7 cellular contexts compared by ENCODE assay signal in the genomic region with DNA sequence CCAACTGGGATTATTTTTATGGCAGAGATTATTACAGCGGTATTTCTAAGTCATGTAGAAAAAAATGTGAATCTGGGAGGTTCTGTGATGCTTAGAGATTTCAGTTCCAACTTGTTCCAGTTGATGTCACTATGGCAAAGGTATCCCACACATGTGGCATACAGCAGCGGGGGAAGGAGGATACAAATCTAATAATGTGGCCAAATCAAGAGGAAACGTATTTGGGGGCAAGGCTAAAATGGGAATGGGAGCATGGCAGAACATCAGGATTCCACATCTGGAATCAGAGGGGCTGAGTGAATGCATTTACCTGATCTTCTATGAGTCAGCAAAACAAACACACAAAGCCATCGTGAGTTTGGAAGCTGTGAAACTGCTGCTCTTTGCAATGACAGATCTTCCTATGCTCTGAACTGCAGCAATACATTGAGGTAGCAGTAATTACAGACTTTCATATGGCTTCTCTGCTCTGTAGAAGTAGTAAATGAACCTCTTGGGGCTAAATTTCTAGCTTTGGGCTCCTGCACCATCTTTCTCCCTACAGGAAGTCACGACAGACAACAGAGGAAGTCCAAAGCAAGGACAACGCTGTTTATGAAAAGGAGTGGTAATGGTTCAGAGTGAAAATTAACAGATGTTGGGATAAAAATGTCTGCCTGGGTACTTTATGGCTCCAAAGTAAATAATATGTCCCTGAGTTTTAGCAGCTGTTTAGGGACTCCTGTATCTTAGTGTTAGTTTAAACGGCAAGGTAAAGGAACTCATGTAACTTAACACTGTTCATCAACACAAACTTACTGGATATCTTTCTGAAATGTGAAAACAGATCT. TPM values are rescaled to one million over a fixed set of nuclear protein-coding genes. Genes with fewer than 3 reads are reported as not detected.
DNase-seq lines count a peak whose midpoint lies in the region; ATAC-seq, FAIRE-seq and TF ChIP-seq lines count a peak whose summit lies in the region.

No MANE protein-coding gene starts in this region.

- H2BK5ac ChIP-seq in H1 (ENCODE audit: low read depth, low read length): no peak overlapping the region

- peak; percentile 56 to 70 for TF ChIP-seq RAD21 in H1 (IDR thresholded peaks at IDR 0.05 in 1 of 2, conservative IDR thresholded peaks at IDR 0.05 in 1 of 2; ENCODE audit: low read depth in 2 of 2, low read length in 2 of 2)

- 0 out of 2 replicates have a peak overlapping the region, but pooled peaks have one; percentile 56 for H3K18ac ChIP-seq in H1 (ENCODE audit: extremely low read depth, low read length)

- no peak overlapping the region for H3K4me2 ChIP-seq in H1 (ENCODE audit: insufficient read depth in 1 of 2, low read depth in 2 of 2, low read length in 2 of 2)

- no peak for TF ChIP-seq POLR2A in H1 (IDR thresholded peaks at IDR 0.05; ENCODE audit: control extremely low read depth in 1 of 2, low read depth in 2 of 2, low read length in 2 of 2)

- peak; percentile 60 for TF ChIP-seq CTCF in LNCAP (IDR thresholded peaks at IDR 0.05)
- TF ChIP-seq CTCF in H1 (IDR thresholded peaks at IDR 0.05; ENCODE audit: control extremely low read depth in 1 of 3, insufficient read depth in 1 of 3, low read depth in 1 of 3, low read length in 3 of 3): peak in 2 of 3 experiments; percentile 37 to 40; a peak in 3 of 4 replicates

- no peak overlapping the region for H2BK12ac ChIP-seq in H1 (ENCODE audit: low read depth, low read length)

- POLR2A ChIA-PET in H1 (lab: Charles Lee; ENCODE audit: partially characterized antibody): no interaction called here

- no peak overlapping the region for H2BK120ac ChIP-seq in H1 (replicated peaks; ENCODE audit: low read depth, low read length)

- H3K4me3 ChIP-seq in H1 (ENCODE audit: extremely low read depth in 1 of 4, insufficient read depth in 2 of 4, low read depth in 3 of 4, low read length in 4 of 4) (no peak overlapping the region), mucosa of rectum (ENCODE audit: low read length in 2 of 2) (peak overlapping the region; percentile 69), aorta (ENCODE audit: low read length in 2 of 2) (peak overlapping the region; percentile 26 to 69)

- peak; percentile 36 for DNase-seq in EL
- DNase-seq in SKM-1 (lab: John Stamatoyannopoulos, UW; ENCODE audit: unreplicated experiment): peak; percentile 30
- no peak for DNase-seq in H1 (ENCODE audit: low read depth in 1 of 2, low spot score in 2 of 2)
- DNase-seq in aorta: no peak

- peak; percentile 82 for ATAC-seq in GM21447 (IDR thresholded peaks at IDR 0.05; ENCODE audit: unreplicated experiment)
- peak; percentile 48 for ATAC-seq in aorta (ENCODE audit: low FRiP score)

- no peak overlapping the region for H2BK15ac ChIP-seq in H1 (ENCODE audit: low read length)

- H4K91ac ChIP-seq in H1 (replicated peaks; ENCODE audit: insufficient read length, low read length): no peak overlapping the region

- intact Hi-C loops in aorta (cut with DNase I): no loop called here

- no peaks in the 10 kb centered on the region for H3K23me2 ChIP-seq in H1 (ENCODE audit: low read depth, low read length)

- CTCF ChIA-PET in H1 (lab: Charles Lee; ENCODE audit: partially characterized antibody): interaction anchor here (0.6 to 2.4 kb wide), 7 partner anchors 11 to 781 kb away, joined by 3 to 31 read pairs (median 3); no protein-coding TSS in a partner anchor

- TF ChIP-seq EP300 in H1 (IDR thresholded peaks at IDR 0.05; ENCODE audit: borderline replicate concordance in 1 of 2, low read depth in 2 of 2, low read length in 2 of 2): no peak

- no peak overlapping the region for H3K23ac ChIP-seq in H1 (ENCODE audit: insufficient read length)

- H3K14ac ChIP-seq in H1 (ENCODE audit: insufficient read length): no peak overlapping the region

- H3K9ac ChIP-seq in H1 (replicated peaks in 1 of 4; ENCODE audit: extremely low read depth in 1 of 4, low read depth in 3 of 4, low read length in 3 of 4): no peak overlapping the region
- peak overlapping the region in 1 of 2 donors; percentile 28 for H3K9ac ChIP-seq in mucosa of rectum (ENCODE audit: low read depth in 1 of 2, low read length in 2 of 2)

- no peak overlapping the region for H4K5ac ChIP-seq in H1 (ENCODE audit: insufficient read length, low read depth, low read length)

- H3K4me1 ChIP-seq in H1 (replicated peaks in 1 of 4; ENCODE audit: control insufficient read depth in 3 of 4, insufficient read depth in 4 of 4, low read length in 3 of 4): peaks cover 0 to 3% (median 0%) of the 10 kb centered on the region in 4 experiments; a peak in 2 of 7 replicates
- peaks cover 2 to 8% of the 10 kb centered on the region in 2 donors for H3K4me1 ChIP-seq in mucosa of rectum (ENCODE audit: control insufficient read depth in 2 of 2, insufficient read depth in 2 of 2, low read length in 2 of 2)
- no peaks in the 10 kb centered on the region for H3K4me1 ChIP-seq in aorta (ENCODE audit: control insufficient read depth in 1 of 2, insufficient read depth in 2 of 2, low read length in 2 of 2)

- no peaks in the 10 kb centered on the region for H4K20me1 ChIP-seq in H1 (replicated peaks in 1 of 2; ENCODE audit: control insufficient read depth in 1 of 2, insufficient read depth in 2 of 2, low read length in 2 of 2)

- H3K27me3 ChIP-seq in H1 (replicated peaks in 1 of 4; ENCODE audit: control insufficient read depth in 3 of 4, extremely low read depth in 1 of 4, insufficient read depth in 3 of 4, low read length in 3 of 4): no peaks in the 10 kb centered on the region
- H3K27me3 ChIP-seq in mucosa of rectum (ENCODE audit: control insufficient read depth in 2 of 2, insufficient read depth in 2 of 2, low read length in 2 of 2): no peaks in the 10 kb centered on the region
- H3K27me3 ChIP-seq in aorta (ENCODE audit: control insufficient read depth in 1 of 2, insufficient read depth in 2 of 2, low read length in 1 of 2): no peaks in the 10 kb centered on the region

- peak overlapping the region; percentile 99 for H2AFZ ChIP-seq in H1 (ENCODE audit: low read length)

- H3K4ac ChIP-seq in H1 (replicated peaks; ENCODE audit: insufficient read length, low read depth, low read length): no peak overlapping the region

- H3K79me2 ChIP-seq in H1 (ENCODE audit: control insufficient read depth in 1 of 2, insufficient read depth in 2 of 2, low read length in 2 of 2): no peaks in the 10 kb centered on the region

- FAIRE-seq in H1 (lab: Jason Lieb, UNC): peak; percentile 86

- H3K79me1 ChIP-seq in H1 (ENCODE audit: low read depth, low read length): no peaks in the 10 kb centered on the region

- H2AK5ac ChIP-seq in H1 (ENCODE audit: low read depth, low read length): no peak overlapping the region

- H2BK20ac ChIP-seq in H1 (ENCODE audit: low read length): no peak overlapping the region

- no peaks in the 10 kb centered on the region for H3K36me3 ChIP-seq in H1 (ENCODE audit: control insufficient read depth in 2 of 4, insufficient read depth in 4 of 4, low read length in 3 of 4)
- H3K36me3 ChIP-seq in mucosa of rectum (ENCODE audit: control insufficient read depth in 2 of 2, insufficient read depth in 2 of 2, low read length in 2 of 2): no peaks in the 10 kb centered on the region
- H3K36me3 ChIP-seq in aorta (ENCODE audit: control insufficient read depth in 1 of 2, insufficient read depth in 2 of 2, low read length in 1 of 2): no peaks in the 10 kb centered on the region

- 79% methylated on average over 7 of the region's 7 CpGs; no CpG with 5 or more reads in 1 of the 2 experiments for WGBS in H1 (ENCODE audit: extremely low coverage in 1 of 2, insufficient coverage in 1 of 2, insufficient read length in 1 of 2, insufficient replicate concordance in 2 of 2, low coverage in 1 of 2, low lambda C conversion rate in 2 of 2, missing lambda C conversion rate in 1 of 2), 2 experiments
- 2 to 3% methylated on average over 7 of the region's 7 CpGs for WGBS in aorta, 2 donors

- no peak overlapping the region for H4K8ac ChIP-seq in H1 (ENCODE audit: extremely low read depth, insufficient read depth, low read length)

- no peak overlapping the region for H3K56ac ChIP-seq in H1 (replicated peaks; ENCODE audit: insufficient read length, low read depth, low read length)

- H3K27ac ChIP-seq in H1 (ENCODE audit: low read depth, low read length) (no peak overlapping the region), mucosa of rectum (ENCODE audit: low read depth in 2 of 2, low read length in 2 of 2) (peak overlapping the region; percentile 6 to 18), aorta (ENCODE audit: low read depth in 1 of 2, low read length in 2 of 2) (no peak overlapping the region)

- H3K9me3 ChIP-seq in H1 (ENCODE audit: insufficient read depth in 2 of 2, low read depth in 1 of 2, low read length in 1 of 2): no peaks in the 10 kb centered on the region
- no peaks in the 10 kb centered on the region for H3K9me3 ChIP-seq in mucosa of rectum (ENCODE audit: control insufficient read depth in 2 of 2, low read length in 2 of 2)
- no peaks in the 10 kb centered on the region for H3K9me3 ChIP-seq in aorta (ENCODE audit: control insufficient read depth, low read length)

TF ChIP-seq in H1, 55 proteins besides CTCF, POLR2A, EP300 and RAD21 (continues in another document):
- no peak for TF ChIP-seq SP2 (IDR thresholded peaks at IDR 0.05; ENCODE audit: low read length)
- TF ChIP-seq HDAC6 (IDR thresholded peaks at IDR 0.05; ENCODE audit: low read depth, low read length): no peak
- no peak for TF ChIP-seq KDM1A (IDR thresholded peaks at IDR 0.05; ENCODE audit: borderline replicate concordance, low read length)
- TF ChIP-seq NRF1 (IDR thresholded peaks at IDR 0.05; ENCODE audit: low read depth, low read length): no peak

RNA-seq across cellular contexts. Expression of gene GABPA, which starts 55.6 kb away (rescaled TPM):
- total RNA-seq in H1 (2021; fragmentation: NEBNext Ultra II Directional; extraction: Animal tissue kit (Norgen Biotek cat#: 25700)): 22.2 and 22.8 TPM in 2 replicates
- polyA plus RNA-seq in H1 (2011; rRNA removed): 3.2 and 5.2 TPM in 2 replicates
- 9.2 TPM for polyA plus RNA-seq in H1 (2011; cell fraction: cytosol; rRNA removed)
- 4.4 TPM for polyA plus RNA-seq in H1 (2011; cell fraction: nucleus; rRNA removed)
- 5.0 to 13.1 TPM (median 7.4 TPM) in 4 replicates for polyA plus RNA-seq in H1 (2012, experiment 1 of 2)
- polyA plus RNA-seq in H1 (2012, experiment 2 of 2): 0.70 TPM
- 11.1 TPM for polyA plus RNA-seq in H1 (2013, experiment 1 of 2)
- polyA plus RNA-seq in H1 (2013, experiment 2 of 2): 10.5 TPM
- polyA minus RNA-seq in H1 (2011; rRNA and poly(A)+ RNA removed): 15.9 and 35.0 TPM in 2 replicates
- 18.6 TPM for polyA minus RNA-seq in H1 (2011; cell fraction: cytosol; rRNA and poly(A)+ RNA removed)
- polyA minus RNA-seq in H1 (2011; cell fraction: nucleus; rRNA and poly(A)+ RNA removed): 15.4 TPM
- 10 to 100 TPM; 20.3 to 32.8 TPM for total RNA-seq in aorta
- 10 to 100 TPM; 12.1 to 15.3 TPM for polyA plus RNA-seq in aorta

RNA-seq across cellular contexts. Expression of gene ATP5PF, which starts 55.6 kb away (rescaled TPM):
- total RNA-seq in H1 (2021; fragmentation: NEBNext Ultra II Directional; extraction: Animal tissue kit (Norgen Biotek cat#: 25700)): 131 and 135 TPM in 2 replicates
- polyA plus RNA-seq in H1 (2011; rRNA removed) (99.6 and 240 TPM in 2 replicates), aorta (100 to 1,000 TPM; 259 to 735 TPM)
- polyA plus RNA-seq in H1 (2011; cell fraction: cytosol; rRNA removed): 183 TPM
- polyA plus RNA-seq in H1 (2011; cell fraction: nucleus; rRNA removed): 21.8 TPM
- polyA plus RNA-seq in H1 (2012, experiment 1 of 2): 151 to 192 TPM (median 180 TPM) in 4 replicates
- 210 TPM for polyA plus RNA-seq in H1 (2012, experiment 2 of 2)
- 273 TPM for polyA plus RNA-seq in H1 (2013, experiment 1 of 2)
- 292 TPM for polyA plus RNA-seq in H1 (2013, experiment 2 of 2)
- 26.7 and 28.6 TPM in 2 replicates for polyA minus RNA-seq in H1 (2011; rRNA and poly(A)+ RNA removed)
- 23.0 TPM for polyA minus RNA-seq in H1 (2011; cell fraction: cytosol; rRNA and poly(A)+ RNA removed)
- 15.4 TPM for polyA minus RNA-seq in H1 (2011; cell fraction: nucleus; rRNA and poly(A)+ RNA removed)
- 10 to 100 TPM; 80.5 to 94.5 TPM for total RNA-seq in aorta

Comparison
In these comparisons a context has a peak if more than half of its experiments do, and no peak if none do; other contexts are left out.
1. DNase-seq: peak in EL (single experiment) and SKM-1 (single experiment); none in H1 (0 of 2) and aorta (0 of 2).
2. H3K27ac ChIP-seq: peak in mucosa of rectum (2 of 2); none in H1 (single experiment) and aorta (0 of 2).
3. H3K4me3 ChIP-seq: peak in mucosa of rectum (2 of 2) and aorta (2 of 2); none in H1 (0 of 4).